Comparison of ENCODE assay signal across 1 cellular context in the genomic region with DNA sequence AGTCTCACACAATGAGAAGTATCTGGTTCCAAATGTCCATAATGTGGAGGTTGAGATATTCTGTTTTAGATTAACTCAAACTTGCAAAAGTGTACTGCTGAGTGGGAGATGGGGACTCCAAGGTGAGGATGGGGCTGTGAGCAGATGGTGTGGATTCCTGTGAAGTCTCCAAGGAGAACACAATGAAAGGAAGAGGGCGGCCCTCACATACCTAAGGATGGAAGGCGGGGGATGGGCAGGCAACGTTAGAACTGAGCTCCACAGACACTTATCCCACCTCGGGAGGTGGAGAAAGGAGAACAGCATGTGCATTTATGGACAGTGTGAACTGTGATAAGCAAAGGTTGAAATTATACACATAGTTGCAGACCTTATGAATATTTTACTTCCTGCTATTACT.
TF ChIP-seq lines count a peak whose summit lies in the region.

No MANE protein-coding gene starts in this region.

TF ChIP-seq in H1, 55 proteins besides CTCF, POLR2A, EP300 and RAD21:
- TF ChIP-seq SRF (IDR thresholded peaks at IDR 0.05; ENCODE audit: low read depth, low read length) = no peak
- TF ChIP-seq TEAD4 (IDR thresholded peaks at IDR 0.05; ENCODE audit: low read depth, low read length) = no peak
- TF ChIP-seq GABPA (IDR thresholded peaks at IDR 0.05; ENCODE audit: borderline replicate concordance, insufficient read depth, low read length) = no peak
- TF ChIP-seq HDAC6 (IDR thresholded peaks at IDR 0.05; ENCODE audit: low read depth, low read length) = no peak
- no peak for TF ChIP-seq ASH2L (IDR thresholded peaks at IDR 0.05; ENCODE audit: low read length)
- no peak for TF ChIP-seq CBX8 (IDR thresholded peaks at IDR 0.05; ENCODE audit: borderline replicate concordance, low read depth, low read length)
- no peak for TF ChIP-seq CEBPB (IDR thresholded peaks at IDR 0.05; ENCODE audit: low read depth, low read length)
- TF ChIP-seq TBP (IDR thresholded peaks at IDR 0.05; ENCODE audit: low read depth, low read length) = no peak
- no peak for TF ChIP-seq POU5F1 (IDR thresholded peaks at IDR 0.05; ENCODE audit: low read depth, low read length)
- no peak for TF ChIP-seq CREB1 (IDR thresholded peaks at IDR 0.05)
- TF ChIP-seq KDM5A (IDR thresholded peaks at IDR 0.05; ENCODE audit: low read length) = no peak
- TF ChIP-seq SP1 (IDR thresholded peaks at IDR 0.05; ENCODE audit: low read depth, low read length) = no peak
- TF ChIP-seq SP2 (IDR thresholded peaks at IDR 0.05; ENCODE audit: low read length) = no peak
- no peak for TF ChIP-seq YY1 (IDR thresholded peaks at IDR 0.05; ENCODE audit: low read depth, low read length)
- TF ChIP-seq EZH2 (IDR thresholded peaks at IDR 0.05; ENCODE audit: low read depth, low read length, severe bottlenecking) = no peak
- no peak for TF ChIP-seq TAF1 (IDR thresholded peaks at IDR 0.05; ENCODE audit: low read depth, low read length)
- TF ChIP-seq NANOG (IDR thresholded peaks at IDR 0.05; ENCODE audit: insufficient read depth, low read depth, low read length, poor library complexity, severe bottlenecking) = no peak
- TF ChIP-seq, protein P1, sequence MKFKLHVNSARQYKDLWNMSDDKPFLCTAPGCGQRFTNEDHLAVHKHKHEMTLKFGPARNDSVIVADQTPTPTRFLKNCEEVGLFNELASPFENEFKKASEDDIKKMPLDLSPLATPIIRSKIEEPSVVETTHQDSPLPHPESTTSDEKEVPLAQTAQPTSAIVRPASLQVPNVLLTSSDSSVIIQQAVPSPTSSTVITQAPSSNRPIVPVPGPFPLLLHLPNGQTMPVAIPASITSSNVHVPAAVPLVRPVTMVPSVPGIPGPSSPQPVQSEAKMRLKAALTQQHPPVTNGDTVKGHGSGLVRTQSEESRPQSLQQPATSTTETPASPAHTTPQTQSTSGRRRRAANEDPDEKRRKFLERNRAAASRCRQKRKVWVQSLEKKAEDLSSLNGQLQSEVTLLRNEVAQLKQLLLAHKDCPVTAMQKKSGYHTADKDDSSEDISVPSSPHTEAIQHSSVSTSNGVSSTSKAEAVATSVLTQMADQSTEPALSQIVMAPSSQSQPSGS (IDR thresholded peaks at IDR 0.05; ENCODE audit: low read length) = no peak
